In the genomic region with DNA sequence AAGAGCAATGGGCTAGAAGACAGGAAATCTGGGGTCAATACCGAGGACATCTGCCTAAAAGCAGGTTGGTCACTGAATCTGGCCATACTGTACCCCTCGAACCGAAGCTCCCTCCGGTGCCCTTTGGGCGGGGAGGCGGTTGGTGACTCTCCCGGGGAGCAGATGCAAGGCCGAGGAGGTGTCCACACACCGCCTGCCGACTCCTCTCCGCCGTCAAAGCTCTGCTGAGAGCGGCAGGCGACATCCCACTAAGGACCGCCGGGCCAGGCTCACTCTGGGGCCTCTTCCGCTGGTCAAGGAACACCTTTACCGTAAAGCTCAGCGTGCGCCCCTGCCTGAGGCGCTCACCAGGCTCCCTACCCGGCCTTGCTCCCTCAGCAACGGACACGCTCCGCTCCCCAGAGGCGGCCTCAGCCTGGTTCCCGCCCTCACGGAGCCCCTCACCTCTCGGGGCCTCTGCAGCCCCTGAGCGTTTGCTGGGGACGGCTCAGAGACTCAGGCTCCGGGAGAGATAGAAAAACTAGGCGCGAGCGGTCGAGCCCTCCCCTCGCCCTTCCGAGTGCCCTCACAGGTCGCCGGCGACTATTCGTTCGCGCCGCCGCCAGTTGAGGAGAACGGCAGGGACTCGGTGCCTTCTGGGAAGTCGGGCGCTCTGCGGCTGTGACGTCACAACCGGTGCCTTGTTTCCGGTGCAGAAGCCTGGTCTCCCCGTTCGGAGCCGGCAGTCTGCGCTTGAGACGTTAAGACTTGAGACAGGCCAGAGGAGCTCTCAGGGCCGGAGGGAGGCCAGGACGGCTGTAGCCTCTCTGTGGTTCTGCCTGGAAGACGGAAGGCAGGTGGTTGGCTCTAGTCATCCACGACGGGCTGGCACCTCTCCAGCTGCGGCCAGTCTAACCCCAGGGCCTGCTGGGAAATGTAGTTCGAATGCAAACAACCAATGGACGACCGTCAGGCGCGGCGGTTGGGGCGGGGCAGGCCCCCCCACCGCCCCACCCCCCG, we compare ENCODE assay signal across 1 cellular context.
TF ChIP-seq lines count a peak whose summit lies in the region.

A gene with protein sequence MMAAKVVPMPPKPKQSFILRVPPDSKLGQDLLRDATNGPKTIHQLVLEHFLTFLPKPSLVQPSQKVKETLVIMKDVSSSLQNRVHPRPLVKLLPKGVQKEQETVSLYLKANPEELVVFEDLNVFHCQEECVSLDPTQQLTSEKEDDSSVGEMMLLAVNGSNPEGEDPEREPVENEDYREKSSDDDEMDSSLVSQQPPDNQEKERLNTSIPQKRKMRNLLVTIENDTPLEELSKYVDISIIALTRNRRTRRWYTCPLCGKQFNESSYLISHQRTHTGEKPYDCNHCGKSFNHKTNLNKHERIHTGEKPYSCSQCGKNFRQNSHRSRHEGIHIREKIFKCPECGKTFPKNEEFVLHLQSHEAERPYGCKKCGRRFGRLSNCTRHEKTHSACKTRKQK (minus strand): TSS at position 616 of the 999 bp plus-strand sequence. CDS start 1,403 bp downstream, outside the sequence.

TF ChIP-seq in IMR-90, 13 proteins besides CTCF, POLR2A, EP300 and RAD21 (continued from another document):
- TF ChIP-seq BHLHE40 (IDR thresholded peaks at IDR 0.05; ENCODE audit: low read depth, low read length): no peak
- TF ChIP-seq MAZ (IDR thresholded peaks at IDR 0.05; ENCODE audit: borderline replicate concordance, low read depth, low read length): peak; percentile 3; the same call in 1 of the 2 replicates
